12 cellular contexts compared by ENCODE assay signal in the genomic region with DNA sequence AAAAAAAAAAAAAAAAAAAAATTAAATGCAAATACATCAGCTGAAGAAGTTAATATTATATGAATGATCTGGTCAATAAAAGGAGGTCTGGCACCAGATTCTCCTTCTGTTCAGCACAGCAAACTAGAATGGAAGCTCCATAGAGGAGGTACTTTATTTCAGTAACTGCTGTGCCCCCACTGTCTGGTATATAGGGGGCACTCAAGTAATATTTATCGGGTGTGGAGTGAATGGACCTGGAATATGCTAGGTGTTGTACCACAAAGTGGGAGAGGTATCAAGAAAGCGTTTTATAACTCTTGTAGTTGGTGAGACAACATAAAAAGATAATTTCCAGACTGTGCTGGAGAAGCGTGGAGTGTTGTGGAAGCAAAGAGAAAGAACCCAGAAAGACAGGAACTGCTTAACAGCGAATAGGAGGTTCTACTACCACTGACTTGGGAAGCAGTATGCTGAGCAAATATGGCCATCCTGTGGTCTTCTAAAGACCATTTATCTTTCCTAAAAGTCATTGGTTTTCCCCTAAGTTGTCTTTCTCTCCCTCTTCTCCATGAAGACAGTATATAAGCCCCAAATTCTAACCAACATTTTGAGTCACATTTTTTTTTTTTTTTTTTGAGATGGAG. TPM values are rescaled to one million over a fixed set of nuclear protein-coding genes. Genes with fewer than 3 reads are reported as not detected.
DNase-seq lines count a peak whose midpoint lies in the region; ATAC-seq, FAIRE-seq and TF ChIP-seq lines count a peak whose summit lies in the region.
"Had no signal": no experiment of that assay in that cellular context is flagged by ENCODE, and none has a peak within 500 bp of the region (broad histone marks: within the 10 kb centered on the region; RNA-seq: fewer than 3 reads in every experiment).

No MANE protein-coding gene starts in this region.

- H4K20me1 ChIP-seq in DOHH2 (ENCODE audit: control insufficient read depth, insufficient read depth, low read depth, low read length) = no peaks in the 10 kb centered on the region
- H4K20me1 ChIP-seq in OCI-LY7 (ENCODE audit: insufficient read depth, low read length) = no peaks in the 10 kb centered on the region

- no peaks in the 10 kb centered on the region for H3K9me2 ChIP-seq in DOHH2 (replicated peaks; ENCODE audit: control insufficient read depth, low read length)
- H3K9me2 ChIP-seq in OCI-LY7 (ENCODE audit: insufficient read depth, low read length) = no peaks in the 10 kb centered on the region

- no peaks in the 10 kb centered on the region for H3K27me3 ChIP-seq in A673 (replicated peaks; ENCODE audit: insufficient read depth, low read depth, low read length, poor library complexity)
- 0 out of 2 replicates have a peak, but pooled peaks cover 3% of the 10 kb centered on the region for H3K27me3 ChIP-seq in DOHH2 (ENCODE audit: control insufficient read depth, low read length)

- H3K4me2 ChIP-seq in DOHH2 (ENCODE audit: low read length) = no peak overlapping the region
- no peak overlapping the region for H3K4me2 ChIP-seq in OCI-LY7 (ENCODE audit: low read length)
- H3K4me2 ChIP-seq: PC-9 had no signal

- H3K4me3 ChIP-seq in A673 (ENCODE audit: low read depth, low read length, poor library complexity, severe bottlenecking) = no peak overlapping the region
- no peak overlapping the region for H3K4me3 ChIP-seq in DOHH2 (ENCODE audit: low read length)
- H3K4me3 ChIP-seq in OCI-LY7 (ENCODE audit: low read depth, low read length, poor library complexity, severe bottlenecking) = no peak overlapping the region
- no peak overlapping the region for H3K4me3 ChIP-seq in fibroblast of pulmonary artery (replicated peaks; ENCODE audit: low read depth, low read length)
- H3K4me3 ChIP-seq: PC-9 had no signal

- H3K27ac ChIP-seq in A673 (ENCODE audit: low read depth, low read length, poor library complexity, severe bottlenecking) (no peak overlapping the region), DOHH2 (ENCODE audit: low read depth, low read length) (no peak overlapping the region), OCI-LY7 (ENCODE audit: low read depth, low read length, poor library complexity, severe bottlenecking) (no peak overlapping the region)
- H3K27ac ChIP-seq: parathyroid adenoma, PC-9 had no signal

- no peaks in the 10 kb centered on the region for H3K79me2 ChIP-seq in DOHH2 (ENCODE audit: control insufficient read depth, low read length)
- H3K79me2 ChIP-seq in OCI-LY7 (ENCODE audit: insufficient read depth, low read depth, low read length) = no peaks in the 10 kb centered on the region
- H3K79me2 ChIP-seq: parathyroid adenoma had no signal

- H3K36me3 ChIP-seq in A673 (ENCODE audit: insufficient read depth, low read length, poor library complexity, severe bottlenecking) (no peaks in the 10 kb centered on the region), DOHH2 (ENCODE audit: control insufficient read depth, low read length) (no peaks in the 10 kb centered on the region), OCI-LY7 (ENCODE audit: insufficient read depth, low read length) (no peaks in the 10 kb centered on the region)

- intact Hi-C loops in A673 (cut with micrococcal nuclease; ENCODE audit: unreplicated experiment) = no loop called here
- intact Hi-C loops in OCI-LY7 (cut with micrococcal nuclease; ENCODE audit: unreplicated experiment) = no loop called here

- DNase-seq in A673 (ENCODE audit: low spot score) = peak; percentile 54
- DNase-seq in OCI-LY7 (ENCODE audit: low spot score) = peak; percentile 26
- DNase-seq in fibroblast of pulmonary artery (ENCODE audit: low read depth) = no peak
- no peak for DNase-seq in GM12892 (ENCODE audit: insufficient read length)
- no peak for DNase-seq in DMS153 treated with DMSO at 0.1 percent for 48 hours (lab: John Stamatoyannopoulos, UW; ENCODE audit: unreplicated experiment)
- DNase-seq in iPS-NIHi7 (ENCODE audit: extremely low spot score) = no peak
- DNase-seq: activated naive CD4-positive, alpha-beta T cell treated with anti-CD3 and anti-CD28 coated beads, Interleukin-2, amount 10 ng/mL, durations not matched to agents 7 days and 5 days; Calu3; PC-9 had no signal

- BruUV-seq in A673 (replicated peaks; lab: Mats Ljungman, UMichigan) (no TSS peak), OCI-LY7 (replicated peaks; lab: Mats Ljungman, UMichigan) (no TSS peak)

- TF ChIP-seq CTCF in A673 (conservative IDR thresholded peaks at IDR 0.05; ENCODE audit: low read depth, low read length) (peak; percentile 61), DOHH2 (IDR thresholded peaks at IDR 0.05; ENCODE audit: low read depth, low read length, poor library complexity, severe bottlenecking) (peak; percentile 37), OCI-LY7 (conservative IDR thresholded peaks at IDR 0.05; ENCODE audit: low read length) (peak; percentile 66), fibroblast of pulmonary artery (IDR thresholded peaks at IDR 0.05; ENCODE audit: low read length, missing control alignments) (peak; percentile 27)

- TF ChIP-seq POLR2A in GM12892 (IDR thresholded peaks at IDR 0.05; ENCODE audit: low read depth, low read length) = no peak

- POLR2A ChIA-PET in A673 (lab: Charles Lee; ENCODE audit: low non-redundant PET) = no interaction called here
- POLR2A ChIA-PET in OCI-LY7 (lab: Charles Lee) = no interaction called here

- FAIRE-seq in GM12892 (lab: Jason Lieb, UNC) = no peak

- ATAC-seq in GM21619 (IDR thresholded peaks at IDR 0.05; ENCODE audit: unreplicated experiment) = no peak

- no peaks in the 10 kb centered on the region for H3K4me1 ChIP-seq in A673 (ENCODE audit: insufficient read depth, low read length, poor library complexity, severe bottlenecking)
- no peaks in the 10 kb centered on the region for H3K4me1 ChIP-seq in DOHH2 (ENCODE audit: control insufficient read depth, low read length)
- no peaks in the 10 kb centered on the region for H3K4me1 ChIP-seq in OCI-LY7 (ENCODE audit: insufficient read depth, low read length, poor library complexity, severe bottlenecking)
- H3K4me1 ChIP-seq: parathyroid adenoma had no signal

- CTCF ChIA-PET in A673 (lab: Charles Lee) = interaction anchor here (0.6 to 0.7 kb wide), 2 partner anchors 14 to 36 kb away, joined by 3 to 7 read pairs; no protein-coding TSS in a partner anchor
- CTCF ChIA-PET in OCI-LY7 (lab: Charles Lee; ENCODE audit: unreplicated experiment) = no interaction called here

- H3K9me3 ChIP-seq in A673 (ENCODE audit: low read depth, low read length, poor library complexity, severe bottlenecking) (no peaks in the 10 kb centered on the region), DOHH2 (ENCODE audit: control insufficient read depth, insufficient read depth, low read length) (no peaks in the 10 kb centered on the region), OCI-LY7 (ENCODE audit: low read length) (no peaks in the 10 kb centered on the region)

- H3F3A ChIP-seq in DOHH2 (ENCODE audit: control insufficient read depth, insufficient read depth) = no peaks in the 10 kb centered on the region

- no peak overlapping the region for H2AFZ ChIP-seq in OCI-LY7 (ENCODE audit: low read length)
- H2AFZ ChIP-seq: parathyroid adenoma, PC-9 had no signal

RNA-seq across cellular contexts. Expression of a gene that starts 12.2 kb away (rescaled TPM):
- total RNA-seq in A673 (2021) (15.7 and 16.3 TPM in 2 replicates), OCI-LY7 (2022) (31.3 and 32.1 TPM in 2 replicates)
- total RNA-seq in OCI-LY7 (2014; rRNA removed; shearing (Covaris generic)) = 5.2 and 6.6 TPM in 2 replicates
- 0.06 TPM for polyA plus RNA-seq in GM12892 (2012; ENCODE audit: missing spikeins)

Comparison
In these comparisons a context has a peak if more than half of its experiments do, and no peak if none do; other contexts are left out.
1. DNase-seq: peak in A673 (single experiment) and OCI-LY7 (single experiment); none in fibroblast of pulmonary artery (single experiment), GM12892 (single experiment), DMS153 treated with DMSO at 0.1 percent for 48 hours (single experiment) and iPS-NIHi7 (single experiment).
2. Peak in every context shown above with its lines, with median percentiles within 50 percentile points of each other: CTCF ChIP-seq.